ENCODE assay signal across 15 cellular contexts in genomic region chr10:118672163-118672562, GRCh38.
DNase-seq lines count a peak whose midpoint lies in the region; ATAC-seq and TF ChIP-seq lines count a peak whose summit lies in the region.
"Had no signal": no experiment of that assay in that cellular context is flagged by ENCODE, and none has a peak within 500 bp of the region (broad histone marks: within the 10 kb centered on the region; RNA-seq: fewer than 3 reads in every experiment).

No MANE protein-coding gene starts in this region.

- intact Hi-C loops in Right ventricle myocardium superior (cut with DNase I) (no loop called here), cardiac septum (cut with DNase I) (no loop called here), heart right ventricle (cut with DNase I) (no loop called here), tibial artery (cut with DNase I; ENCODE audit: low total_unique reads) (no loop called here)

- no peaks in the 10 kb centered on the region for H3K9me3 ChIP-seq in heart right ventricle
- no peaks in the 10 kb centered on the region for H3K9me3 ChIP-seq in tibial artery

- H3K4me3 Mint-ChIP-seq in nephron progenitor cell: no peak overlapping the region
- H3K4me3 Mint-ChIP-seq in effector memory CD8-positive, alpha-beta T cell: no peak overlapping the region
- H3K4me3 Mint-ChIP-seq: B cell; CD4-positive, alpha-beta memory T cell; H9 had no signal

- H3K4me1 Mint-ChIP-seq in nephron progenitor cell: peaks cover 14% of the 10 kb centered on the region
- peaks cover 0 to 6% of the 10 kb centered on the region in 2 donors for H3K4me1 Mint-ChIP-seq in effector memory CD8-positive, alpha-beta T cell (ENCODE audit: low read depth in 2 of 2)

- peaks cover 3% of the 10 kb centered on the region for H3K27me3 Mint-ChIP-seq in nephron progenitor cell (ENCODE audit: low read depth, poor library complexity)
- no peaks in the 10 kb centered on the region for H3K27me3 Mint-ChIP-seq in effector memory CD8-positive, alpha-beta T cell
- H3K27me3 Mint-ChIP-seq: B cell; CD4-positive, alpha-beta memory T cell had no signal

- H3K4me1 ChIP-seq in heart right ventricle (peaks cover 4 to 33% (median 23%) of the 10 kb centered on the region in 9 donors), tibial artery (peaks cover 0 to 18% (median 14%) of the 10 kb centered on the region in 4 donors)

- peaks cover 22% of the 10 kb centered on the region for H3K36me3 Mint-ChIP-seq in nephron progenitor cell (ENCODE audit: low read depth)
- H3K36me3 Mint-ChIP-seq in effector memory CD8-positive, alpha-beta T cell (ENCODE audit: insufficient read depth): no peaks in the 10 kb centered on the region

- H3K27ac ChIP-seq in heart right ventricle (no peak overlapping the region), tibial artery (no peak overlapping the region)

- H3K36me3 ChIP-seq in heart right ventricle: peaks cover 0 to 22% (median 0%) of the 10 kb centered on the region in 9 donors
- H3K36me3 ChIP-seq in tibial artery: peaks cover 0 to 30% (median 19%) of the 10 kb centered on the region in 3 donors

- 37 to 41% methylated on average over 6 of the region's 6 CpGs for WGBS in heart right ventricle, 2 donors

- H3K27me3 ChIP-seq in heart right ventricle (no peaks in the 10 kb centered on the region), tibial artery (no peaks in the 10 kb centered on the region)

- H3K4me3 ChIP-seq in heart right ventricle (no peak overlapping the region), tibial artery (no peak overlapping the region)

- peak overlapping the region; percentile 95 for H3K27ac Mint-ChIP-seq in nephron progenitor cell
- H3K27ac Mint-ChIP-seq in effector memory CD8-positive, alpha-beta T cell: peak overlapping the region in 1 of 2 donors; percentile 73
- H3K27ac Mint-ChIP-seq: B cell had no signal

- H3K9me3 Mint-ChIP-seq in nephron progenitor cell: no peaks in the 10 kb centered on the region
- no peaks in the 10 kb centered on the region for H3K9me3 Mint-ChIP-seq in effector memory CD8-positive, alpha-beta T cell
- H3K9me3 Mint-ChIP-seq: H9 had no signal

- TF ChIP-seq CTCF in heart right ventricle (IDR thresholded peaks at IDR 0.05) (no peak), nephron progenitor cell (IDR thresholded peaks at IDR 0.05) (no peak), tibial artery (IDR thresholded peaks at IDR 0.05) (no peak)

- ATAC-seq in Right ventricle myocardium superior (ENCODE audit: poor library complexity) (peak; percentile 67), heart right ventricle (peak in 5 of 8 donors; percentile 20 to 59 (median 48)), HG03196 (IDR thresholded peaks at IDR 0.05; ENCODE audit: unreplicated experiment) (no peak)
- no peak for ATAC-seq in effector memory CD8-positive, alpha-beta T cell (replicated peaks)
- ATAC-seq: HepG2 had no signal

- no peak for DNase-seq in Right ventricle myocardium superior
- DNase-seq in cardiac septum (ENCODE audit: low spot score): no peak
- no peak for DNase-seq in heart right ventricle
- DNase-seq in nephron progenitor cell: no peak
- DNase-seq in tibial artery: no peak
- no peak for DNase-seq in effector memory CD8-positive, alpha-beta T cell
- DNase-seq: CD4-positive, alpha-beta memory T cell; DMS153; DMS79 treated with DMSO at 0.1 percent for 48 hours; EL; GOT3; H9 had no signal

Comparison
In these comparisons a context has a peak if more than half of its experiments do, and no peak if none do; other contexts are left out.
1. ATAC-seq: peak in Right ventricle myocardium superior (single experiment) and heart right ventricle (5 of 8); none in effector memory CD8-positive, alpha-beta T cell (single experiment) and HG03196 (single experiment).